In the genomic region with DNA sequence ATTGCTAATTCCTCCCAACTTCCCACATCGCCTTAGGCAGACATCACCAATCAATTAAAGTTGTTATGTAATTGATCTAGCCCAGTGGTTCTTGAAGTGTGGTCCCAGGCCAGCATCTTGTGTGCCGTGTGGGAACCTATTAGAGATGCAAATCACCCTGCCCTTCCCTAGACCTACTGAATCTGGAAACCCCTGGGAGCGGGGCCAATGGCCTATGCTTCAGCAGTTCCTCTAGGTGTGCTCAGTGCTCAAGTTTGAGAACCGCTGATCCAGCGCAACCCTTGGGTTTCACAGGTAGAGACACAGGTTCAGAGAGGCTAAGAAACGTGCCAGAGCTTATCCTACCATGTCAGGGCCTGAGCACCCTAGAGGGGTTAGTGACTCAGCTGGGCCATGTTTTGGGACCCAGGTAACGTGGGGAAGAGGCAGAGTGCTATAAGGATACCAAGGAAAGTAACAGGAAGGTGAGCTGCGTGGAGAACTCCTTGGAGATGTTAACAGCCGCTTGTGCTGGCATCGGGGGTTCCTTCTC, we compare ENCODE assay signal across 12 cellular contexts. TPM values are rescaled to one million over a fixed set of nuclear protein-coding genes. Genes with fewer than 3 reads are reported as not detected.
DNase-seq lines count a peak whose midpoint lies in the region; ATAC-seq and TF ChIP-seq lines count a peak whose summit lies in the region.
"Had no signal": no experiment of that assay in that cellular context is flagged by ENCODE, and none has a peak within 500 bp of the region (broad histone marks: within the 10 kb centered on the region; RNA-seq: fewer than 3 reads in every experiment).

No MANE protein-coding gene starts in this region.

- DNase-seq in activated naive CD4-positive, alpha-beta T cell (lab: John Stamatoyannopoulos, UW): no peak
- DNase-seq in activated CD4-positive, alpha-beta memory T cell treated with anti-CD3 and anti-CD28 coated beads for 36 hours: no peak
- DNase-seq in foreskin keratinocyte: peak; percentile 83 to 90
- DNase-seq in suprapubic skin (ENCODE audit: low spot score in 2 of 2): no peak
- no peak for DNase-seq in NK-92 treated with Interleukin-12 subunit alpha and Interleukin-12 subunit beta, amount 100 ng/mL, for 24 hours (lab: John Stamatoyannopoulos, UW)
- no peak for DNase-seq in activated T-helper 1 cell treated with anti-CD3 and anti-CD28 coated beads, Interleukin-12 subunit alpha, Interleukin-12 subunit beta, Interleukin-2, Interleukin-4 antibody, amounts not matched to agents 30 ng/mL and 10 ng/mL and 1 ng/mL, durations not matched to agents 14 hours and 24 hours and 36 hours (ENCODE audit: low spot score)
- DNase-seq: activated CD4-positive, CD25-positive, alpha-beta regulatory T cell treated with anti-CD3 and anti-CD28 coated beads, Interleukin-2, amount 50 U/mL, for 72 hours; left colon; nephron progenitor cell; SK-N-SH had no signal

- TF ChIP-seq CTCF in foreskin keratinocyte (conservative IDR thresholded peaks at IDR 0.05): peak; percentile 31
- no peak for TF ChIP-seq CTCF in suprapubic skin (IDR thresholded peaks at IDR 0.05)

- H3K9me3 Mint-ChIP-seq in activated naive CD4-positive, alpha-beta T cell treated with anti-CD3 and anti-CD28 coated beads, Interleukin-2, amount 50 U/mL, for 24 hours: no peaks in the 10 kb centered on the region
- H3K9me3 Mint-ChIP-seq in activated CD4-positive, alpha-beta memory T cell treated with anti-CD3 and anti-CD28 coated beads for 36 hours: no peaks in the 10 kb centered on the region
- H3K9me3 Mint-ChIP-seq in activated T-helper 1 cell treated with anti-CD3 and anti-CD28 coated beads, Interleukin-12 subunit alpha, Interleukin-12 subunit beta, Interleukin-2, Interleukin-4 antibody, amounts not matched to agents 30 ng/mL and 10 ng/mL and 1 ng/mL, durations not matched to agents 14 hours and 24 hours and 36 hours: no peaks in the 10 kb centered on the region
- H3K9me3 Mint-ChIP-seq: nephron progenitor cell had no signal

- H3K4me1 ChIP-seq in foreskin keratinocyte: peaks cover 21% of the 10 kb centered on the region
- peaks cover 32% of the 10 kb centered on the region for H3K4me1 ChIP-seq in suprapubic skin

- H3K36me3 ChIP-seq in suprapubic skin: no peaks in the 10 kb centered on the region

- POLR2A ChIA-PET in activated CD4-positive, alpha-beta memory T cell treated with anti-CD3 and anti-CD28 coated beads for 36 hours (lab: Charles Lee): interaction anchor here (0.8 to 2.8 kb wide), 12 partner anchors 10 to 66 kb away, joined by 3 to 25 read pairs (median 9); no protein-coding TSS in a partner anchor

- no peaks in the 10 kb centered on the region for H3K36me3 Mint-ChIP-seq in activated naive CD4-positive, alpha-beta T cell treated with anti-CD3 and anti-CD28 coated beads, Interleukin-2, amount 50 U/mL, for 24 hours
- no peaks in the 10 kb centered on the region for H3K36me3 Mint-ChIP-seq in activated CD4-positive, alpha-beta memory T cell treated with anti-CD3 and anti-CD28 coated beads for 36 hours
- no peaks in the 10 kb centered on the region for H3K36me3 Mint-ChIP-seq in activated T-helper 1 cell treated with anti-CD3 and anti-CD28 coated beads, Interleukin-12 subunit alpha, Interleukin-12 subunit beta, Interleukin-2, Interleukin-4 antibody, amounts not matched to agents 30 ng/mL and 10 ng/mL and 1 ng/mL, durations not matched to agents 14 hours and 24 hours and 36 hours (ENCODE audit: low read depth)

- H3K27me3 Mint-ChIP-seq in activated naive CD4-positive, alpha-beta T cell treated with anti-CD3 and anti-CD28 coated beads, Interleukin-2, amount 50 U/mL, for 24 hours: no peaks in the 10 kb centered on the region
- H3K27me3 Mint-ChIP-seq in activated CD4-positive, alpha-beta memory T cell treated with anti-CD3 and anti-CD28 coated beads for 36 hours: no peaks in the 10 kb centered on the region
- peaks cover 12% of the 10 kb centered on the region for H3K27me3 Mint-ChIP-seq in activated T-helper 1 cell treated with anti-CD3 and anti-CD28 coated beads, Interleukin-12 subunit alpha, Interleukin-12 subunit beta, Interleukin-2, Interleukin-4 antibody, amounts not matched to agents 30 ng/mL and 10 ng/mL and 1 ng/mL, durations not matched to agents 14 hours and 24 hours and 36 hours (ENCODE audit: insufficient read depth)

- H3K27me3 ChIP-seq in foreskin keratinocyte (peaks cover 31% of the 10 kb centered on the region), suprapubic skin (no peaks in the 10 kb centered on the region)

- H3K4me3 Mint-ChIP-seq in activated naive CD4-positive, alpha-beta T cell treated with anti-CD3 and anti-CD28 coated beads, Interleukin-2, amount 50 U/mL, for 24 hours: no peak overlapping the region
- peak overlapping the region; percentile 14 for H3K4me3 Mint-ChIP-seq in activated CD4-positive, alpha-beta memory T cell treated with anti-CD3 and anti-CD28 coated beads for 36 hours
- H3K4me3 Mint-ChIP-seq in activated T-helper 1 cell treated with anti-CD3 and anti-CD28 coated beads, Interleukin-12 subunit alpha, Interleukin-12 subunit beta, Interleukin-2, Interleukin-4 antibody, amounts not matched to agents 30 ng/mL and 10 ng/mL and 1 ng/mL, durations not matched to agents 14 hours and 24 hours and 36 hours: no peak overlapping the region
- H3K4me3 Mint-ChIP-seq: nephron progenitor cell had no signal

- no peak overlapping the region for H3K4me3 ChIP-seq in suprapubic skin

- TF ChIP-seq POLR2A in suprapubic skin (IDR thresholded peaks at IDR 0.05): no peak

- H3K9me3 ChIP-seq in suprapubic skin: no peaks in the 10 kb centered on the region
- H3K9me3 ChIP-seq: SK-N-SH had no signal

- CTCF ChIA-PET in activated CD4-positive, alpha-beta memory T cell treated with anti-CD3 and anti-CD28 coated beads for 36 hours (lab: Charles Lee): interaction anchor here (1.0 to 8.0 kb wide), 19 partner anchors 9 to 119 kb away, joined by 3 to 223 read pairs (median 37); a partner anchor contains a TSS

- H3K27ac ChIP-seq in foreskin keratinocyte (peak overlapping the region; percentile 41), suprapubic skin (peak overlapping the region; percentile 80)

- ATAC-seq in foreskin keratinocyte (peak; percentile 51), GM19452 (IDR thresholded peaks at IDR 0.05; ENCODE audit: unreplicated experiment) (no peak)

- WGBS in suprapubic skin: 55% methylated on average over 7 of the region's 10 CpGs

- peak overlapping the region; percentile 67 for H3K27ac Mint-ChIP-seq in activated naive CD4-positive, alpha-beta T cell treated with anti-CD3 and anti-CD28 coated beads, Interleukin-2, amount 50 U/mL, for 24 hours
- H3K27ac Mint-ChIP-seq in activated CD4-positive, alpha-beta memory T cell treated with anti-CD3 and anti-CD28 coated beads for 36 hours: peak overlapping the region; percentile 87
- H3K27ac Mint-ChIP-seq in activated T-helper 1 cell treated with anti-CD3 and anti-CD28 coated beads, Interleukin-12 subunit alpha, Interleukin-12 subunit beta, Interleukin-2, Interleukin-4 antibody, amounts not matched to agents 30 ng/mL and 10 ng/mL and 1 ng/mL, durations not matched to agents 14 hours and 24 hours and 36 hours: no peak overlapping the region
- H3K27ac Mint-ChIP-seq: nephron progenitor cell had no signal

- TF ChIP-seq EP300 in suprapubic skin (IDR thresholded peaks at IDR 0.05): no peak

- peaks cover 39% of the 10 kb centered on the region for H3K4me1 Mint-ChIP-seq in activated naive CD4-positive, alpha-beta T cell treated with anti-CD3 and anti-CD28 coated beads, Interleukin-2, amount 50 U/mL, for 24 hours
- H3K4me1 Mint-ChIP-seq in activated CD4-positive, alpha-beta memory T cell treated with anti-CD3 and anti-CD28 coated beads for 36 hours (ENCODE audit: low read depth): peaks cover 45% of the 10 kb centered on the region
- peaks cover 34% of the 10 kb centered on the region for H3K4me1 Mint-ChIP-seq in activated T-helper 1 cell treated with anti-CD3 and anti-CD28 coated beads, Interleukin-12 subunit alpha, Interleukin-12 subunit beta, Interleukin-2, Interleukin-4 antibody, amounts not matched to agents 30 ng/mL and 10 ng/mL and 1 ng/mL, durations not matched to agents 14 hours and 24 hours and 36 hours (ENCODE audit: low read depth)

- intact Hi-C loops in activated CD4-positive, alpha-beta memory T cell treated with anti-CD3 and anti-CD28 coated beads for 36 hours (cut with micrococcal nuclease): loop anchor here (1.0 to 5.0 kb wide), 5 partner anchors 9 to 41 kb away; a partner anchor contains a TSS
- intact Hi-C loops in activated T-helper 1 cell treated with anti-CD3 and anti-CD28 coated beads, Interleukin-12 subunit alpha, Interleukin-12 subunit beta, Interleukin-2, Interleukin-4 antibody, amounts not matched to agents 30 ng/mL and 10 ng/mL and 1 ng/mL, durations not matched to agents 14 hours and 24 hours and 36 hours (cut with micrococcal nuclease): loop anchor here (1.0 kb wide), 1 partner anchor 109 kb away; a partner anchor contains a TSS

RNA-seq across cellular contexts. Expression of a gene that starts 4.4 kb away (rescaled TPM):
- under 1 TPM in 1 of 2 experiments, not detected in 1; 0.15 TPM for total RNA-seq in activated CD4-positive, alpha-beta memory T cell treated with anti-CD3 and anti-CD28 coated beads for 36 hours
- not detected in 2 replicates for total RNA-seq in foreskin keratinocyte
- not detected in 2 replicates for polyA plus RNA-seq in foreskin keratinocyte
- total RNA-seq in suprapubic skin: under 1 TPM in 1 of 4 donors, not detected in 3; 0.29 TPM
- 0.26 TPM in 1 of 2 replicates, not detected in the other for total RNA-seq in activated T-helper 1 cell treated with anti-CD3 and anti-CD28 coated beads, Interleukin-12 subunit alpha, Interleukin-12 subunit beta, Interleukin-2, Interleukin-4 antibody, amounts not matched to agents 30 ng/mL and 10 ng/mL and 1 ng/mL, durations not matched to agents 14 hours and 24 hours and 36 hours
- total RNA-seq: left colon had no signal

RNA-seq across cellular contexts. Expression of a gene that starts 11.9 kb away (rescaled TPM):
- not detected for total RNA-seq in activated CD4-positive, alpha-beta memory T cell treated with anti-CD3 and anti-CD28 coated beads for 36 hours
- not detected in 2 replicates for total RNA-seq in foreskin keratinocyte
- polyA plus RNA-seq in foreskin keratinocyte: not detected in 2 replicates
- total RNA-seq in suprapubic skin: not detected
- total RNA-seq in activated T-helper 1 cell treated with anti-CD3 and anti-CD28 coated beads, Interleukin-12 subunit alpha, Interleukin-12 subunit beta, Interleukin-2, Interleukin-4 antibody, amounts not matched to agents 30 ng/mL and 10 ng/mL and 1 ng/mL, durations not matched to agents 14 hours and 24 hours and 36 hours: not detected in 2 replicates
- total RNA-seq: left colon had no signal
- polyA plus RNA-seq: SK-N-SH had no signal

RNA-seq across cellular contexts. Expression of a gene that starts 20.8 kb away (rescaled TPM):
- total RNA-seq in activated CD4-positive, alpha-beta memory T cell treated with anti-CD3 and anti-CD28 coated beads for 36 hours: 1 to 10 TPM; 5.1 to 5.9 TPM
- total RNA-seq in foreskin keratinocyte (6.0 and 9.7 TPM in 2 replicates), suprapubic skin (10 to 100 TPM in 1 of 4 donors, 1 to 10 TPM in 3; 2.3 to 18.4 (median 7.1) TPM)
- 11.8 and 12.3 TPM in 2 replicates for polyA plus RNA-seq in foreskin keratinocyte
- total RNA-seq in activated T-helper 1 cell treated with anti-CD3 and anti-CD28 coated beads, Interleukin-12 subunit alpha, Interleukin-12 subunit beta, Interleukin-2, Interleukin-4 antibody, amounts not matched to agents 30 ng/mL and 10 ng/mL and 1 ng/mL, durations not matched to agents 14 hours and 24 hours and 36 hours: 1.3 and 2.2 TPM in 2 replicates

RNA-seq across cellular contexts. Expression of a gene that starts 30.9 kb away (rescaled TPM):
- 10 to 100 TPM; 43.9 to 47.2 TPM for total RNA-seq in activated CD4-positive, alpha-beta memory T cell treated with anti-CD3 and anti-CD28 coated beads for 36 hours
- total RNA-seq in foreskin keratinocyte (19.6 and 22.1 TPM in 2 replicates), suprapubic skin (10 to 100 TPM; 38.5 to 85.9 (median 68.8) TPM)
- 20.2 and 22.1 TPM in 2 replicates for polyA plus RNA-seq in foreskin keratinocyte
- 37.8 and 41.3 TPM in 2 replicates for total RNA-seq in activated T-helper 1 cell treated with anti-CD3 and anti-CD28 coated beads, Interleukin-12 subunit alpha, Interleukin-12 subunit beta, Interleukin-2, Interleukin-4 antibody, amounts not matched to agents 30 ng/mL and 10 ng/mL and 1 ng/mL, durations not matched to agents 14 hours and 24 hours and 36 hours

RNA-seq across cellular contexts. Expression of a gene that starts 37.1 kb away (rescaled TPM):
- 100 to 1,000 TPM in 1 of 2 experiments, 10 to 100 TPM in 1; 98.3 to 104 TPM for total RNA-seq in activated CD4-positive, alpha-beta memory T cell treated with anti-CD3 and anti-CD28 coated beads for 36 hours
- total RNA-seq in foreskin keratinocyte: 148 TPM in 2 replicates
- polyA plus RNA-seq in foreskin keratinocyte: 187 and 188 TPM in 2 replicates
- 100 to 1,000 TPM; 119 to 191 (median 160) TPM for total RNA-seq in suprapubic skin
- total RNA-seq in activated T-helper 1 cell treated with anti-CD3 and anti-CD28 coated beads, Interleukin-12 subunit alpha, Interleukin-12 subunit beta, Interleukin-2, Interleukin-4 antibody, amounts not matched to agents 30 ng/mL and 10 ng/mL and 1 ng/mL, durations not matched to agents 14 hours and 24 hours and 36 hours: 108 and 118 TPM in 2 replicates

Comparison
In these comparisons a context has a peak if more than half of its experiments do, and no peak if none do; other contexts are left out.
1. DNase-seq: peak in foreskin keratinocyte (2 of 2); none in activated naive CD4-positive, alpha-beta T cell (0 of 4), activated CD4-positive, alpha-beta memory T cell treated with anti-CD3 and anti-CD28 coated beads for 36 hours (single experiment), suprapubic skin (0 of 2), NK-92 treated with Interleukin-12 subunit alpha and Interleukin-12 subunit beta, amount 100 ng/mL, for 24 hours (single experiment) and activated T-helper 1 cell treated with anti-CD3 and anti-CD28 coated beads, Interleukin-12 subunit alpha, Interleukin-12 subunit beta, Interleukin-2, Interleukin-4 antibody, amounts not matched to agents 30 ng/mL and 10 ng/mL and 1 ng/mL, durations not matched to agents 14 hours and 24 hours and 36 hours (single experiment).